In the genomic region with DNA sequence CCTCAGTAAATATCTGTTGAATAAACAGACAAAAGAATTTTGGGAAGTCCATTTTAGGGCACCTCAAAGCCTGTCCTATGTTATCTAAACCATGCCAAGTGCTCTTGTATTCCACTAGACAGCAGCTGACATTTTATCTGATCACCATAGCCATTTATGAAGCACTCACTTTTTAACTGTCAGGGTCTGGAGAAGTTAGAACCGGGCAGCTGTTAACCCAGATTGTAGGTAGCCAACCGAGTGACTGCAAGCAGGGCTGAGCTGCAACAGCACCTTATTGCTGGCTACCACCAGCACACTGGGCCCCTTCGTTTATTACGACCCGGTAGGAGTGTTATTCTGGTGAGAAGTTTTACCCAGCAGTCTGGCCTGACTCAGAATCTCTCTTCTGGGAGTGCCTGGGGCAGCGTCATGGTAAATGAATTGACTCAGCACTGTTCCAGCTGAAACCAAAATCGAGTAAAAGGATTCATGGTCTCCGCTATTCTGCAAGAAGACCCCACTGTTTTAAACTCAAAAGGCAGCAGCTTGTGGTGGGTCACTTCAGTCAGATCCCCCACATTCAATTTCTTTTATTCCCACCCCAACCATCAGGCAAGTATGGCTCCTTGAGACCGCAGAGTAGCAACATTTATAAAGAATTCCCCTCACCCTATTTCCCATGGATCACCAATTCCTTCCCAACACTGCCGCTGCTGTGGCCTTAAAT, we compare ENCODE assay signal across 8 cellular contexts. TPM values are rescaled to one million over a fixed set of nuclear protein-coding genes. Genes with fewer than 3 reads are reported as not detected.
DNase-seq lines count a peak whose midpoint lies in the region; ATAC-seq and TF ChIP-seq lines count a peak whose summit lies in the region.

No MANE protein-coding gene starts in this region.

- H3K9me3 ChIP-seq in esophagus squamous epithelium (no peaks in the 10 kb centered on the region), gastrocnemius medialis (no peaks in the 10 kb centered on the region)

- TF ChIP-seq CTCF in HL-60 (IDR thresholded peaks at IDR 0.05; ENCODE audit: insufficient read depth, low read length): no peak
- TF ChIP-seq CTCF in esophagus squamous epithelium (IDR thresholded peaks at IDR 0.05): no peak
- no peak for TF ChIP-seq CTCF in gastrocnemius medialis (IDR thresholded peaks at IDR 0.05 in 4 of 5, conservative IDR thresholded peaks at IDR 0.05 in 1 of 5)

- H3K27ac ChIP-seq in HL-60 (replicated peaks): no peak overlapping the region
- H3K27ac ChIP-seq in esophagus squamous epithelium: peak overlapping the region; percentile 98 to 100 (median 98)
- H3K27ac ChIP-seq in gastrocnemius medialis: peak overlapping the region; percentile 95 to 99 (median 98)

- peaks cover 39 to 87% (median 68%) of the 10 kb centered on the region in 3 donors for H3K4me1 ChIP-seq in esophagus squamous epithelium
- H3K4me1 ChIP-seq in gastrocnemius medialis: peaks cover 77 to 81% of the 10 kb centered on the region in 2 donors

- TF ChIP-seq POLR2A in esophagus squamous epithelium (IDR thresholded peaks at IDR 0.05) (no peak), gastrocnemius medialis (IDR thresholded peaks at IDR 0.05) (no peak)

- intact Hi-C loops in activated CD4-positive, alpha-beta T cell treated with anti-CD3 and anti-CD28 coated beads, Interleukin-2, amount 10 ng/mL, durations not matched to agents 24 days and 14 days (cut with micrococcal nuclease): loop anchor here (1.0 to 10.0 kb wide), 6 partner anchors 8 to 1066 kb away; a partner anchor contains a TSS
- intact Hi-C loops in esophagus squamous epithelium (cut with DNase I) (no loop called here), gastrocnemius medialis (cut with DNase I; ENCODE audit: low total_unique reads) (loop anchor here (5.0 to 10.0 kb wide), 3 partner anchors 184 to 466 kb away; no protein-coding TSS in a partner anchor)

- no peaks in the 10 kb centered on the region for H3K27me3 Mint-ChIP-seq in activated CD4-positive, alpha-beta T cell treated with anti-CD3 and anti-CD28 coated beads, Interleukin-2, amount 10 ng/mL, durations not matched to agents 24 days and 14 days

- no peaks in the 10 kb centered on the region for H3K9me3 Mint-ChIP-seq in activated CD4-positive, alpha-beta T cell treated with anti-CD3 and anti-CD28 coated beads, Interleukin-2, amount 10 ng/mL, durations not matched to agents 24 days and 14 days

- ATAC-seq in gastrocnemius medialis (no peak), GM21515 (IDR thresholded peaks at IDR 0.05; ENCODE audit: unreplicated experiment) (no peak)

- DNase-seq in HL-60 (ENCODE audit: low read depth in 1 of 2, low spot score in 1 of 2) (no peak), esophagus squamous epithelium (lab: John Stamatoyannopoulos, UW) (no peak), gastrocnemius medialis (no peak), NCI-H446 (lab: John Stamatoyannopoulos, UW) (no peak), HEK293T (ENCODE audit: extremely low spot score) (no peak), SW480 (ENCODE audit: low spot score) (no peak)
- DNase-seq in activated CD4-positive, alpha-beta T cell treated with anti-CD3 and anti-CD28 coated beads, Interleukin-2, amount 10 ng/mL, durations not matched to agents 24 days and 14 days: peak; percentile 74

- 36 to 38% methylated on average over 9 to 10 of the region's 10 CpGs for WGBS in esophagus squamous epithelium, 2 donors

- POLR2A ChIA-PET in HEK293T (lab: Yijun Ruan, JAX): interaction anchor here (0.9 to 2.3 kb wide), 2 partner anchors 43 to 399 kb away, joined by 3 to 7 read pairs; a partner anchor contains a TSS

- in situ Hi-C loops in gastrocnemius medialis (cut with MboI; ENCODE audit: low sequenced_read_pairs in 4 of 4): no loop called here

- no peaks in the 10 kb centered on the region for H3K27me3 ChIP-seq in HL-60 (ENCODE audit: insufficient read depth, poor library complexity, severe bottlenecking)
- H3K27me3 ChIP-seq in esophagus squamous epithelium: no peaks in the 10 kb centered on the region
- no peaks in the 10 kb centered on the region for H3K27me3 ChIP-seq in gastrocnemius medialis

- H3K36me3 ChIP-seq in esophagus squamous epithelium: peaks cover 0 to 13% (median 0%) of the 10 kb centered on the region in 3 donors
- no peaks in the 10 kb centered on the region for H3K36me3 ChIP-seq in gastrocnemius medialis

- peaks cover 35% of the 10 kb centered on the region for H3K36me3 Mint-ChIP-seq in activated CD4-positive, alpha-beta T cell treated with anti-CD3 and anti-CD28 coated beads, Interleukin-2, amount 10 ng/mL, durations not matched to agents 24 days and 14 days (ENCODE audit: low read depth)

- H3K27ac Mint-ChIP-seq in activated CD4-positive, alpha-beta T cell treated with anti-CD3 and anti-CD28 coated beads, Interleukin-2, amount 10 ng/mL, durations not matched to agents 24 days and 14 days: peak overlapping the region; percentile 97

- H3K4me3 ChIP-seq in HL-60 (replicated peaks; ENCODE audit: insufficient read depth, low read length) (peak overlapping the region; percentile 82), esophagus squamous epithelium (peak overlapping the region; percentile 75 to 100 (median 98)), gastrocnemius medialis (peak overlapping the region; percentile 72 to 97 (median 94))

- peak overlapping the region; percentile 98 for H3K4me3 Mint-ChIP-seq in activated CD4-positive, alpha-beta T cell treated with anti-CD3 and anti-CD28 coated beads, Interleukin-2, amount 10 ng/mL, durations not matched to agents 24 days and 14 days

- CTCF ChIA-PET in HEK293T (lab: Yijun Ruan, JAX): interaction anchor here (0.9 kb wide), 1 partner anchor 131 kb away, joined by 3 read pairs; no protein-coding TSS in a partner anchor

- peaks cover 77% of the 10 kb centered on the region for H3K4me1 Mint-ChIP-seq in activated CD4-positive, alpha-beta T cell treated with anti-CD3 and anti-CD28 coated beads, Interleukin-2, amount 10 ng/mL, durations not matched to agents 24 days and 14 days

TF ChIP-seq in HEK293T, 16 proteins besides CTCF, POLR2A, EP300 and RAD21:
- no peak for TF ChIP-seq HDGF (IDR thresholded peaks at IDR 0.05; ENCODE audit: borderline replicate concordance)
- TF ChIP-seq SUZ12 (IDR thresholded peaks at IDR 0.05): no peak
- TF ChIP-seq BHLHE40 (IDR thresholded peaks at IDR 0.05; ENCODE audit: borderline replicate concordance): no peak
- no peak for TF ChIP-seq L3MBTL2 (conservative IDR thresholded peaks at IDR 0.05)
- no peak for TF ChIP-seq ELF4 (IDR thresholded peaks at IDR 0.05)
- no peak for TF ChIP-seq ZNF384 (IDR thresholded peaks at IDR 0.05)
- TF ChIP-seq FOXM1 (IDR thresholded peaks at IDR 0.05; ENCODE audit: borderline replicate concordance): no peak
- no peak for TF ChIP-seq NFRKB (IDR thresholded peaks at IDR 0.05)
- TF ChIP-seq CTBP1 (IDR thresholded peaks at IDR 0.05; ENCODE audit: borderline replicate concordance): no peak
- TF ChIP-seq FOXA1 (IDR thresholded peaks at IDR 0.05): no peak
- no peak for TF ChIP-seq SP1 (IDR thresholded peaks at IDR 0.05)
- TF ChIP-seq, protein P1, sequence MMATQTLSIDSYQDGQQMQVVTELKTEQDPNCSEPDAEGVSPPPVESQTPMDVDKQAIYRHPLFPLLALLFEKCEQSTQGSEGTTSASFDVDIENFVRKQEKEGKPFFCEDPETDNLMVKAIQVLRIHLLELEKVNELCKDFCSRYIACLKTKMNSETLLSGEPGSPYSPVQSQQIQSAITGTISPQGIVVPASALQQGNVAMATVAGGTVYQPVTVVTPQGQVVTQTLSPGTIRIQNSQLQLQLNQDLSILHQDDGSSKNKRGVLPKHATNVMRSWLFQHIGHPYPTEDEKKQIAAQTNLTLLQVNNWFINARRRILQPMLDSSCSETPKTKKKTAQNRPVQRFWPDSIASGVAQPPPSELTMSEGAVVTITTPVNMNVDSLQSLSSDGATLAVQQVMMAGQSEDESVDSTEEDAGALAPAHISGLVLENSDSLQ (IDR thresholded peaks at IDR 0.05): no peak
- TF ChIP-seq ARNT (IDR thresholded peaks at IDR 0.05): no peak
- TF ChIP-seq TARDBP (IDR thresholded peaks at IDR 0.05): no peak
- no peak for TF ChIP-seq LEF1 (IDR thresholded peaks at IDR 0.05; ENCODE audit: borderline replicate concordance)
- TF ChIP-seq FOXK2 (IDR thresholded peaks at IDR 0.05): no peak
TF ChIP-seq in HEK293T: peak in this region for 0.

RNA-seq across cellular contexts. Expression of a gene that starts 1.7 kb away (rescaled TPM):
- 142 and 153 TPM in 2 replicates for total RNA-seq in activated CD4-positive, alpha-beta T cell treated with anti-CD3 and anti-CD28 coated beads, Interleukin-2, amount 10 ng/mL, durations not matched to agents 24 days and 14 days
- total RNA-seq in esophagus squamous epithelium (10 to 100 TPM; 44.4 to 80.7 (median 63.4) TPM), gastrocnemius medialis (10 to 100 TPM; 37.6 to 58.5 (median 46.9) TPM)

RNA-seq across cellular contexts. Expression of a gene that starts 42.2 kb away (rescaled TPM):
- total RNA-seq in activated CD4-positive, alpha-beta T cell treated with anti-CD3 and anti-CD28 coated beads, Interleukin-2, amount 10 ng/mL, durations not matched to agents 24 days and 14 days: 26.3 and 30.2 TPM in 2 replicates
- total RNA-seq in esophagus squamous epithelium: 10 to 100 TPM; 32.8 to 54.0 (median 46.7) TPM
- total RNA-seq in gastrocnemius medialis: 10 to 100 TPM; 33.2 to 77.9 (median 38.2) TPM
